In the genomic region with DNA sequence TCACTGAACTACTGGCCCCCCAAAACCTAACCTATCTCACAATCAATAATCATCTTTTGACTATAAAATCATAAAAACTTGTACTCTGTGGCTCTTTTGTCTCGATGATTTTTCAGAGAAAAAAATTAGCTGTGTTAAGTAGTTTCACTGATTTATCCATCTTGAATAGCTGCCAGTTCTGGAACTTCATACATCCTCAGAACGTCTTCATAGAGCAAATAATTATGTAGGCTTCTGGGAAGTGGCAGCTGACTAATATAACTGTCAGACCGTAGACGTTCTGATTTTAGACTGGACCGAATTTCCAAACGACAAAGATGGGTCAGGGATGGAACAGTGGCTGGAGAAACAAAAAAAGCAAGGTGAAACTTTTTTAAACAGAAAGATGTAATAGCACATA, we compare ENCODE assay signal across 22 cellular contexts.
"Had no signal": no experiment of that assay in that cellular context is flagged by ENCODE, and none has a peak within 500 bp of the region (broad histone marks: within the 10 kb centered on the region; RNA-seq: fewer than 3 reads in every experiment).

No MANE protein-coding gene starts in this region.

- H3K4me3 Mint-ChIP-seq: activated naive CD8-positive, alpha-beta T cell treated with anti-CD3 and anti-CD28 coated beads for 36 hours; mesothelial cell of epicardium; natural killer cell treated with Interleukin-12 subunit alpha and Interleukin-12 subunit beta and Interleukin-15 and Interleukin-18, amount 100 ng/mL, for 72 hours; T-helper 2 cell treated with Interferon-gamma antibody and Interleukin-4, amounts not matched to agents 5 μg/mL and 100 μg/mL, for 36 hours had no signal

- H3K27ac Mint-ChIP-seq: activated naive CD8-positive, alpha-beta T cell treated with anti-CD3 and anti-CD28 coated beads for 36 hours; mesothelial cell of epicardium; natural killer cell treated with Interleukin-12 subunit alpha and Interleukin-12 subunit beta and Interleukin-15 and Interleukin-18, amount 100 ng/mL, for 72 hours; T-helper 2 cell treated with Interferon-gamma antibody and Interleukin-4, amounts not matched to agents 5 μg/mL and 100 μg/mL, for 36 hours had no signal

- H3K4me3 ChIP-seq: body of pancreas, coronary artery, tibial artery had no signal

- H3K4me1 Mint-ChIP-seq: activated naive CD8-positive, alpha-beta T cell treated with anti-CD3 and anti-CD28 coated beads for 36 hours had no signal

- FAIRE-seq: TTC549 had no signal

- H3K27me3 ChIP-seq: body of pancreas, tibial artery had no signal

- H3K27ac ChIP-seq: body of pancreas, coronary artery, tibial artery had no signal

- ATAC-seq: body of pancreas; esophagus mucosa; left lobe of liver; natural killer cell treated with Interleukin-12 subunit alpha and Interleukin-12 subunit beta and Interleukin-15 and Interleukin-18, amount 100 ng/mL, for 72 hours had no signal

- H3K9me3 ChIP-seq: body of pancreas, tibial artery had no signal

- H3K27me3 Mint-ChIP-seq: activated naive CD8-positive, alpha-beta T cell treated with anti-CD3 and anti-CD28 coated beads for 36 hours; natural killer cell treated with Interleukin-12 subunit alpha and Interleukin-12 subunit beta and Interleukin-15 and Interleukin-18, amount 100 ng/mL, for 72 hours had no signal

- DNase-seq: activated CD4-positive, alpha-beta T cell treated with anti-CD3 and anti-CD28 coated beads, Interleukin-2, amount 50 U/mL, for 4 hours; activated naive CD8-positive, alpha-beta T cell treated with anti-CD3 and anti-CD28 coated beads for 36 hours; amygdala; body of pancreas; central memory CD4-positive, alpha-beta T cell; foreskin melanocyte; glutamatergic neuron; hippocampal formation; islet precursor cell; nucleus accumbens; posterior cingulate gyrus; stimulated activated CD4-positive, alpha-beta T cell treated with anti-CD3 and anti-CD28 coated beads, Interleukin-2, amount 100 ng/mL, for 24 hours; stimulated activated naive CD4-positive, alpha-beta T cell treated with Interleukin-2 at 50 U/mL for 16 hours; substantia nigra; tibial artery had no signal

- H3K4me1 ChIP-seq: body of pancreas, tibial artery had no signal

- H3K9me3 Mint-ChIP-seq: natural killer cell treated with Interleukin-12 subunit alpha and Interleukin-12 subunit beta and Interleukin-15 and Interleukin-18, amount 100 ng/mL, for 72 hours had no signal
